In the genomic region with DNA sequence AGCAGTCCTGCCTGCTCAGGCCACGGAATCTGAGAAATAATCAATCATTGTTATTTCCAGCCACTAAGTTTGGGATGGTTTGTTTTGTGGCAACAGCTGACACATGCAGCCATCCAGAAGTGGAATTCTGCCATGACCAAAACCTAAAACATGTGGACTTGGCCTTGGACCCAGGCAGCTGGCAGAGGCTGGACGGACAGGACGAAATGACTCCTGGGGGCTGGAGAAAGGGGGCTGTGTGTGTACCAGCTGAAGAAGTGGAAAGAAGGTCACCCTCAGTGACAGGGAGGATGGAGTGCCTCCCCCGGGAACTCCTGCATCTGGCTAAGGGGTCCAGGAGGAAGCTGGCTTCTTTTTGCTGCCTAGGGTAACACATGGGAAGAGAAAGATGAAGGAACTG, we compare ENCODE assay signal across 1 cellular context.
TF ChIP-seq lines count a peak whose summit lies in the region.

No MANE protein-coding gene starts in this region.

TF ChIP-seq in HepG2, 621 proteins besides CTCF, POLR2A, EP300 and RAD21:
- TF ChIP-seq, protein P1, sequence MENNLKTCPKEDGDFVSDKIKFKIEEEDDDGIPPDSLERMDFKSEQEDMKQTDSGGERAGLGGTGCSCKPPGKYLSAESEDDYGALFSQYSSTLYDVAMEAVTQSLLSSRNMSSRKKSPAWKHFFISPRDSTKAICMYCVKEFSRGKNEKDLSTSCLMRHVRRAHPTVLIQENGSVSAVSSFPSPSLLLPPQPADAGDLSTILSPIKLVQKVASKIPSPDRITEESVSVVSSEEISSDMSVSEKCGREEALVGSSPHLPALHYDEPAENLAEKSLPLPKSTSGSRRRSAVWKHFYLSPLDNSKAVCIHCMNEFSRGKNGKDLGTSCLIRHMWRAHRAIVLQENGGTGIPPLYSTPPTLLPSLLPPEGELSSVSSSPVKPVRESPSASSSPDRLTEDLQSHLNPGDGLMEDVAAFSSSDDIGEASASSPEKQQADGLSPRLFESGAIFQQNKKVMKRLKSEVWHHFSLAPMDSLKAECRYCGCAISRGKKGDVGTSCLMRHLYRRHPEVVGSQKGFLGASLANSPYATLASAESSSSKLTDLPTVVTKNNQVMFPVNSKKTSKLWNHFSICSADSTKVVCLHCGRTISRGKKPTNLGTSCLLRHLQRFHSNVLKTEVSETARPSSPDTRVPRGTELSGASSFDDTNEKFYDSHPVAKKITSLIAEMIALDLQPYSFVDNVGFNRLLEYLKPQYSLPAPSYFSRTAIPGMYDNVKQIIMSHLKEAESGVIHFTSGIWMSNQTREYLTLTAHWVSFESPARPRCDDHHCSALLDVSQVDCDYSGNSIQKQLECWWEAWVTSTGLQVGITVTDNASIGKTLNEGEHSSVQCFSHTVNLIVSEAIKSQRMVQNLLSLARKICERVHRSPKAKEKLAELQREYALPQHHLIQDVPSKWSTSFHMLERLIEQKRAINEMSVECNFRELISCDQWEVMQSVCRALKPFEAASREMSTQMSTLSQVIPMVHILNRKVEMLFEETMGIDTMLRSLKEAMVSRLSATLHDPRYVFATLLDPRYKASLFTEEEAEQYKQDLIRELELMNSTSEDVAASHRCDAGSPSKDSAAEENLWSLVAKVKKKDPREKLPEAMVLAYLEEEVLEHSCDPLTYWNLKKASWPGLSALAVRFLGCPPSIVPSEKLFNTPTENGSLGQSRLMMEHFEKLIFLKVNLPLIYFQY (CRISPR knock-in tag; IDR thresholded peaks at IDR 0.05; ENCODE audit: borderline replicate concordance), result no peak
- peak; percentile 93 for TF ChIP-seq RBAK (CRISPR knock-in tag; IDR thresholded peaks at IDR 0.05)
